Comparison of ENCODE assay signal across 11 cellular contexts in the genomic region with DNA sequence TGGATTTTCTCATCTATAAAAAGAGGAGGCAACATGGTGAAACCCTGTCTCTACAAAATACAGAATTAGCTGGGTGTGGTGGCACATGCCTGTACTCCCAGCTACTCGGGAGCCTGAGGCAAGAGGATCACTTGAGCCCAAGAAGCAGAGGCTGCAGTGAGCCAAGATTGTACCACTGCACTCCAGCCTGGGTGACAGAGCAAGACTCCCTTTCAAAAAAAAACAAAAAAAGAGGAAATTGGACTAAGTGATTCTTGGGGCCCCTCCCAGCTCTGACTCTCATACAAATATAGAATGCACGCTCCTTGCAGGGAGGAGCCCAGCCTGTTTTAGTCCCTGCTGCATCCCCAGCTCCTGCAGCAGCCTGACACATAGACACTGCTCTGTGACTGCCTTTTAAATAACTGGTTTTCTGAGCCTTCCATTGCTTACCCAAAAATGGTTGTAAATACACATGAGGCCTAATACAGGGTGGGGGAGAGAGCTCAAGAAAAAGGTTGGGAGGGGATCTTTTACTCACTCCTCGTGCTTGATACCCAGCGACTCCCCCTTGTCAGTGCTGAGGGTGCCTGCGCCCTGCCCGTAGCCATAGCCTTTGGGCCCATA. TPM values are rescaled to one million over a fixed set of nuclear protein-coding genes. Genes with fewer than 3 reads are reported as not detected.
DNase-seq lines count a peak whose midpoint lies in the region; ATAC-seq, FAIRE-seq and TF ChIP-seq lines count a peak whose summit lies in the region.
"Had no signal": no experiment of that assay in that cellular context is flagged by ENCODE, and none has a peak within 500 bp of the region (broad histone marks: within the 10 kb centered on the region; RNA-seq: fewer than 3 reads in every experiment).

No MANE protein-coding gene starts in this region.

- 88% methylated on average over 6 of the region's 6 CpGs for WGBS in liver
- 97% methylated on average over 6 of the region's 6 CpGs for WGBS in HepG2 (ENCODE audit: low lambda C conversion rate)

- H3K9me3 Mint-ChIP-seq in chondrocyte (ENCODE audit: low read depth) (no peaks in the 10 kb centered on the region), nephron (peaks cover 5% of the 10 kb centered on the region)
- no peaks in the 10 kb centered on the region for H3K9me3 Mint-ChIP-seq in naive thymus-derived CD8-positive, alpha-beta T cell

- CTCF ChIA-PET in HepG2 (lab: Yijun Ruan, JAX; ENCODE audit: low intra/inter-chr PET ratio, low total read pairs), result no interaction called here

- no peaks in the 10 kb centered on the region for H3K9me3 ChIP-seq in liver (ENCODE audit: control insufficient read depth in 4 of 4, low read length in 3 of 4)
- no peaks in the 10 kb centered on the region for H3K9me3 ChIP-seq in HepG2 (ENCODE audit: low read length)

- H2AFZ ChIP-seq in HepG2 (ENCODE audit: low read length), result no peak overlapping the region

- in situ Hi-C loops in HepG2 (cut with HindIII; ENCODE audit: extremely low pct_ligation_motif_present, low pct_unique_long_range_greater_than_20kb), result no loop called here

- peaks cover 79% of the 10 kb centered on the region for H3K4me1 Mint-ChIP-seq in chondrocyte (ENCODE audit: low read depth)
- peaks cover 76% of the 10 kb centered on the region for H3K4me1 Mint-ChIP-seq in nephron
- peaks cover 0 to 15% (median 5%) of the 10 kb centered on the region in 4 donors for H3K4me1 Mint-ChIP-seq in naive thymus-derived CD8-positive, alpha-beta T cell
- H3K4me1 Mint-ChIP-seq: activated naive CD8-positive, alpha-beta T cell treated with anti-CD3 and anti-CD28 coated beads for 36 hours had no signal

- H3K4me3 ChIP-seq in liver (ENCODE audit: low read depth in 1 of 3, low read length in 3 of 3), result no peak overlapping the region
- H3K4me3 ChIP-seq in HepG2 (replicated peaks in 1 of 3; ENCODE audit: insufficient read depth in 1 of 3, low read depth in 2 of 3, low read length in 3 of 3), result no peak overlapping the region

- no peak for TF ChIP-seq RAD21 in liver (IDR thresholded peaks at IDR 0.05)
- no peak for TF ChIP-seq RAD21 in HepG2 (CRISPR knock-in tag; IDR thresholded peaks at IDR 0.05)

- TF ChIP-seq CTCF in liver (IDR thresholded peaks at IDR 0.05; ENCODE audit: low read depth, low read length, missing input control) (no peak), HepG2 (CRISPR knock-in tag; IDR thresholded peaks at IDR 0.05) (no peak), chondrocyte (IDR thresholded peaks at IDR 0.05) (no peak), nephron (IDR thresholded peaks at IDR 0.05; ENCODE audit: unreplicated experiment in 3 of 3) (no peak)

- BruUV-seq in HepG2 (replicated peaks; lab: Mats Ljungman, UMichigan), result no TSS peak

- H4K20me1 ChIP-seq in HepG2 (ENCODE audit: insufficient read depth, low read length), result no peaks in the 10 kb centered on the region

- no peak overlapping the region for H3K4me2 ChIP-seq in HepG2 (ENCODE audit: low read depth, low read length)

- H3K79me2 ChIP-seq in HepG2 (ENCODE audit: insufficient read depth, low read length), result no peaks in the 10 kb centered on the region

- TF ChIP-seq EP300 in HepG2 (IDR thresholded peaks at IDR 0.05; ENCODE audit: low read depth in 2 of 2, low read length in 2 of 2), result no peak
- TF ChIP-seq EP300 in HepG2 (CRISPR knock-in tag; IDR thresholded peaks at IDR 0.05; ENCODE audit: borderline replicate concordance), result no peak

- FAIRE-seq in HepG2 (lab: Jason Lieb, UNC), result no peak

- H3K27me3 Mint-ChIP-seq in chondrocyte (ENCODE audit: low read depth), result no peaks in the 10 kb centered on the region
- H3K27me3 Mint-ChIP-seq in nephron (ENCODE audit: low read depth), result peaks cover 8% of the 10 kb centered on the region
- H3K27me3 Mint-ChIP-seq in naive thymus-derived CD8-positive, alpha-beta T cell, result no peaks in the 10 kb centered on the region
- H3K27me3 Mint-ChIP-seq: activated naive CD8-positive, alpha-beta T cell treated with anti-CD3 and anti-CD28 coated beads for 36 hours had no signal

- H3K4me3 Mint-ChIP-seq in chondrocyte (ENCODE audit: unreplicated experiment) (no peak overlapping the region), nephron (no peak overlapping the region)
- no peak overlapping the region for H3K4me3 Mint-ChIP-seq in naive thymus-derived CD8-positive, alpha-beta T cell
- H3K4me3 Mint-ChIP-seq: activated naive CD8-positive, alpha-beta T cell treated with anti-CD3 and anti-CD28 coated beads for 36 hours had no signal

- H3K9ac ChIP-seq in liver (ENCODE audit: low read depth in 1 of 2, low read length in 2 of 2) (no peak overlapping the region), HepG2 (ENCODE audit: insufficient read depth, low read depth, low read length) (no peak overlapping the region)

- peak overlapping the region; percentile 57 for H3K27ac ChIP-seq in liver (ENCODE audit: low read depth in 1 of 2, low read length in 2 of 2)
- H3K27ac ChIP-seq in HepG2 (ENCODE audit: extremely low read length, insufficient read depth, low read length), result no peak overlapping the region

- H3K4me1 ChIP-seq in liver (ENCODE audit: control insufficient read depth in 4 of 4, insufficient read depth in 4 of 4, low read length in 3 of 4), result peaks cover 6 to 47% (median 37%) of the 10 kb centered on the region in 4 donors
- peaks cover 14% of the 10 kb centered on the region for H3K4me1 ChIP-seq in HepG2 (ENCODE audit: insufficient read depth, low read length)

- H3K27me3 ChIP-seq in liver (ENCODE audit: control insufficient read depth in 4 of 4, insufficient read depth in 4 of 4, low read length in 3 of 4) (no peaks in the 10 kb centered on the region), HepG2 (ENCODE audit: control insufficient read depth in 1 of 2, insufficient read depth in 2 of 2, low read length in 2 of 2) (no peaks in the 10 kb centered on the region)

- TF ChIP-seq POLR2A in HepG2 (IDR thresholded peaks at IDR 0.05; ENCODE audit: insufficient read depth in 1 of 2, low read depth in 2 of 2, low read length in 2 of 2), result no peak

- H3K27ac Mint-ChIP-seq in chondrocyte (ENCODE audit: unreplicated experiment) (peak overlapping the region; percentile 81), nephron (peak overlapping the region; percentile 65 to 91 (median 88))
- no peak overlapping the region for H3K27ac Mint-ChIP-seq in naive thymus-derived CD8-positive, alpha-beta T cell
- H3K27ac Mint-ChIP-seq: activated naive CD8-positive, alpha-beta T cell treated with anti-CD3 and anti-CD28 coated beads for 36 hours had no signal

- ATAC-seq in HepG2, result no peak
- no peak for ATAC-seq in naive thymus-derived CD8-positive, alpha-beta T cell
- no peak for ATAC-seq in HG02678 (IDR thresholded peaks at IDR 0.05; ENCODE audit: unreplicated experiment)

- POLR2A ChIA-PET in HepG2 (lab: Yijun Ruan, JAX), result no interaction called here
- POLR2A ChIA-PET in naive thymus-derived CD8-positive, alpha-beta T cell (lab: Charles Lee), result interaction anchor here (1.4 kb wide), 1 partner anchor 13 kb away, joined by 4 read pairs; no protein-coding TSS in a partner anchor

- H3K36me3 ChIP-seq in liver (ENCODE audit: control insufficient read depth in 4 of 4, insufficient read depth in 3 of 4, low read depth in 1 of 4, low read length in 3 of 4) (peaks cover 5 to 43% (median 32%) of the 10 kb centered on the region in 4 donors), HepG2 (replicated peaks in 1 of 2; ENCODE audit: control insufficient read depth in 1 of 2, insufficient read depth in 2 of 2, low read length in 2 of 2) (peaks cover 8 to 15% of the 10 kb centered on the region in 2 experiments; a peak in 2 of 5 replicates)

- intact Hi-C loops in HepG2 (cut with micrococcal nuclease; ENCODE audit: unreplicated experiment), result no loop called here

- H3K36me3 Mint-ChIP-seq in chondrocyte (ENCODE audit: low read depth) (no peaks in the 10 kb centered on the region), nephron (ENCODE audit: low read depth) (no peaks in the 10 kb centered on the region)
- peaks cover 0 to 69% (median 17%) of the 10 kb centered on the region in 3 donors for H3K36me3 Mint-ChIP-seq in naive thymus-derived CD8-positive, alpha-beta T cell

- DNase-seq in HepG2 (ENCODE audit: low spot score) (no peak), chondrocyte (ENCODE audit: low spot score) (no peak), epidermal melanocyte (ENCODE audit: insufficient read length, low spot score) (no peak), DMS153 (lab: John Stamatoyannopoulos, UW) (no peak)
- DNase-seq in naive thymus-derived CD8-positive, alpha-beta T cell, result no peak
- DNase-seq: activated naive CD8-positive, alpha-beta T cell treated with anti-CD3 and anti-CD28 coated beads for 36 hours; NCI-H1436; stimulated activated CD4-positive, alpha-beta T cell treated with anti-CD3 and anti-CD28 coated beads, Interleukin-15, amount 100 ng/mL, for 24 hours had no signal

RNA-seq across cellular contexts. Expression of a gene that starts 17.2 kb away (rescaled TPM):
- total RNA-seq in liver (10 to 100 TPM; 42.7 to 96.9 TPM), HepG2 (2016; rRNA removed; fragmentation: Illumina TruSeq; extraction: Trizol) (68.9 and 70.8 TPM in 2 replicates), chondrocyte (1.3 to 7.1 TPM (median 5.9 TPM) in 3 replicates)
- polyA plus RNA-seq in liver (10 to 100 TPM; 49.3 to 87.2 TPM), HepG2 (2011; rRNA removed) (14.5 and 17.7 TPM in 2 replicates)
- 12.3 and 12.8 TPM in 2 replicates for total RNA-seq in HepG2 (2016; cell fraction: cytosol; rRNA removed; fragmentation: Illumina TruSeq; extraction: Trizol; ENCODE audit: low read depth)
- 66.1 and 69.5 TPM in 2 replicates for total RNA-seq in HepG2 (2016; cell fraction: insoluble cytoplasmic fraction; rRNA removed; fragmentation: Illumina TruSeq; extraction: Trizol)
- 28.9 and 33.8 TPM in 2 replicates for total RNA-seq in HepG2 (2016; cell fraction: membrane; rRNA removed; fragmentation: Illumina TruSeq; extraction: Trizol)
- total RNA-seq in HepG2 (2016; cell fraction: nucleus; rRNA removed; fragmentation: Illumina TruSeq; extraction: Trizol), result 35.6 and 44.2 TPM in 2 replicates
- polyA plus RNA-seq in HepG2 (2011; cell fraction: cytosol; rRNA removed), result 15.2 and 17.2 TPM in 2 replicates
- polyA plus RNA-seq in HepG2 (2011; cell fraction: nucleus; rRNA removed), result 10.9 and 14.9 TPM in 2 replicates
- 9.9 and 18.8 TPM in 2 replicates for polyA plus RNA-seq in HepG2 (2012)
- 15.3 and 18.6 TPM in 2 replicates for polyA plus RNA-seq in HepG2 (2016; cell fraction: cytosol; fragmentation: Illumina TruSeq; extraction: Trizol; ENCODE audit: low read depth)
- 83.1 and 92.4 TPM in 2 replicates for polyA plus RNA-seq in HepG2 (2016; cell fraction: insoluble cytoplasmic fraction; fragmentation: Illumina TruSeq; extraction: Trizol; ENCODE audit: low read depth)
- polyA plus RNA-seq in HepG2 (2016; cell fraction: membrane; fragmentation: Illumina TruSeq; extraction: Trizol; ENCODE audit: low read depth), result 29.6 and 30.8 TPM in 2 replicates
- polyA plus RNA-seq in HepG2 (2016; cell fraction: nucleus; fragmentation: Illumina TruSeq; extraction: Trizol; ENCODE audit: insufficient read depth, low read depth), result 54.3 and 54.9 TPM in 2 replicates
- 22.9 and 266 TPM in 2 replicates for polyA minus RNA-seq in HepG2 (2011; rRNA and poly(A)+ RNA removed; ENCODE audit: low replicate concordance)
- 8.4 and 9.1 TPM in 2 replicates for polyA minus RNA-seq in HepG2 (2011; cell fraction: cytosol; rRNA and poly(A)+ RNA removed)
- polyA minus RNA-seq in HepG2 (2011; cell fraction: nucleus; rRNA and poly(A)+ RNA removed), result 9.1 and 11.7 TPM in 2 replicates
- 10 to 100 TPM; 21.8 to 22.4 TPM for total RNA-seq in naive thymus-derived CD8-positive, alpha-beta T cell
- polyA plus RNA-seq in naive thymus-derived CD8-positive, alpha-beta T cell, result 10 to 100 TPM; 43.3 to 48.2 (median 46.1) TPM

RNA-seq across cellular contexts. Expression of a gene that starts 20.8 kb away (rescaled TPM):
- 1 to 10 TPM in 1 of 2 donors, under 1 TPM in 1; 0.67 to 1.4 TPM for total RNA-seq in liver
- 1 to 10 TPM in 1 of 2 donors, under 1 TPM in 1; 0.36 to 2.2 TPM for polyA plus RNA-seq in liver
- total RNA-seq in HepG2 (2016; rRNA removed; fragmentation: Illumina TruSeq; extraction: Trizol), result 29.1 and 33.6 TPM in 2 replicates
- total RNA-seq in HepG2 (2016; cell fraction: cytosol; rRNA removed; fragmentation: Illumina TruSeq; extraction: Trizol; ENCODE audit: low read depth), result 13.4 and 13.7 TPM in 2 replicates
- 29.0 and 34.8 TPM in 2 replicates for total RNA-seq in HepG2 (2016; cell fraction: insoluble cytoplasmic fraction; rRNA removed; fragmentation: Illumina TruSeq; extraction: Trizol)
- 27.3 and 32.8 TPM in 2 replicates for total RNA-seq in HepG2 (2016; cell fraction: membrane; rRNA removed; fragmentation: Illumina TruSeq; extraction: Trizol)
- total RNA-seq in HepG2 (2016; cell fraction: nucleus; rRNA removed; fragmentation: Illumina TruSeq; extraction: Trizol), result 15.5 and 17.9 TPM in 2 replicates
- 16.7 and 25.1 TPM in 2 replicates for polyA plus RNA-seq in HepG2 (2011; rRNA removed)
- polyA plus RNA-seq in HepG2 (2011; cell fraction: cytosol; rRNA removed), result 18.1 and 31.9 TPM in 2 replicates
- polyA plus RNA-seq in HepG2 (2011; cell fraction: nucleus; rRNA removed), result 18.6 and 19.4 TPM in 2 replicates
- polyA plus RNA-seq in HepG2 (2012), result 6.9 and 12.1 TPM in 2 replicates
- polyA plus RNA-seq in HepG2 (2016; cell fraction: cytosol; fragmentation: Illumina TruSeq; extraction: Trizol; ENCODE audit: low read depth), result 23.0 and 26.1 TPM in 2 replicates
- polyA plus RNA-seq in HepG2 (2016; cell fraction: insoluble cytoplasmic fraction; fragmentation: Illumina TruSeq; extraction: Trizol; ENCODE audit: low read depth), result 47.7 and 53.8 TPM in 2 replicates
- 39.2 and 43.9 TPM in 2 replicates for polyA plus RNA-seq in HepG2 (2016; cell fraction: membrane; fragmentation: Illumina TruSeq; extraction: Trizol; ENCODE audit: low read depth)
- 43.9 and 44.6 TPM in 2 replicates for polyA plus RNA-seq in HepG2 (2016; cell fraction: nucleus; fragmentation: Illumina TruSeq; extraction: Trizol; ENCODE audit: insufficient read depth, low read depth)
- polyA minus RNA-seq in HepG2 (2011; rRNA and poly(A)+ RNA removed; ENCODE audit: low replicate concordance), result 16.2 and 21.4 TPM in 2 replicates
- polyA minus RNA-seq in HepG2 (2011; cell fraction: cytosol; rRNA and poly(A)+ RNA removed), result 11.5 and 15.4 TPM in 2 replicates
- polyA minus RNA-seq in HepG2 (2011; cell fraction: nucleus; rRNA and poly(A)+ RNA removed), result 13.6 and 15.2 TPM in 2 replicates
- total RNA-seq in chondrocyte, result 111 to 120 TPM (median 115 TPM) in 3 replicates
- total RNA-seq in naive thymus-derived CD8-positive, alpha-beta T cell, result under 1 TPM; 0.55 to 0.60 TPM
- not detected for polyA plus RNA-seq in naive thymus-derived CD8-positive, alpha-beta T cell

RNA-seq across cellular contexts. Expression of a gene that starts 49.2 kb away (rescaled TPM):
- 1 to 10 TPM; 1.2 to 2.0 TPM for total RNA-seq in liver
- polyA plus RNA-seq in liver, result 1 to 10 TPM; 1.1 to 1.4 TPM
- total RNA-seq in HepG2 (2016; rRNA removed; fragmentation: Illumina TruSeq; extraction: Trizol), result 0.01 TPM in 1 of 2 replicates, not detected in the other
- not detected in 2 replicates for total RNA-seq in HepG2 (2016; cell fraction: cytosol; rRNA removed; fragmentation: Illumina TruSeq; extraction: Trizol; ENCODE audit: low read depth)
- total RNA-seq in HepG2 (2016; cell fraction: insoluble cytoplasmic fraction; rRNA removed; fragmentation: Illumina TruSeq; extraction: Trizol), result 0.02 TPM in 1 of 2 replicates, not detected in the other
- total RNA-seq in HepG2 (2016; cell fraction: membrane; rRNA removed; fragmentation: Illumina TruSeq; extraction: Trizol), result under 0.01 TPM in 1 of 2 replicates, not detected in the other
- total RNA-seq in HepG2 (2016; cell fraction: nucleus; rRNA removed; fragmentation: Illumina TruSeq; extraction: Trizol), result not detected in 2 replicates
- polyA plus RNA-seq in HepG2 (2011; rRNA removed), result 0.04 TPM in 1 of 2 replicates, not detected in the other
- not detected in 2 replicates for polyA plus RNA-seq in HepG2 (2011; cell fraction: cytosol; rRNA removed)
- 0.03 TPM in 1 of 2 replicates, not detected in the other for polyA plus RNA-seq in HepG2 (2011; cell fraction: nucleus; rRNA removed)
- polyA plus RNA-seq in HepG2 (2012), result 0.01 TPM in 2 replicates
- polyA plus RNA-seq in HepG2 (2016; cell fraction: cytosol; fragmentation: Illumina TruSeq; extraction: Trizol; ENCODE audit: low read depth), result not detected in 2 replicates
- polyA plus RNA-seq in HepG2 (2016; cell fraction: insoluble cytoplasmic fraction; fragmentation: Illumina TruSeq; extraction: Trizol; ENCODE audit: low read depth), result not detected in 2 replicates
- polyA plus RNA-seq in HepG2 (2016; cell fraction: membrane; fragmentation: Illumina TruSeq; extraction: Trizol; ENCODE audit: low read depth), result not detected in 2 replicates
- not detected in 2 replicates for polyA plus RNA-seq in HepG2 (2016; cell fraction: nucleus; fragmentation: Illumina TruSeq; extraction: Trizol; ENCODE audit: insufficient read depth, low read depth)
- 0.04 and 0.75 TPM in 2 replicates for polyA minus RNA-seq in HepG2 (2011; rRNA and poly(A)+ RNA removed; ENCODE audit: low replicate concordance)
- polyA minus RNA-seq in HepG2 (2011; cell fraction: cytosol; rRNA and poly(A)+ RNA removed), result not detected in 2 replicates
- polyA minus RNA-seq in HepG2 (2011; cell fraction: nucleus; rRNA and poly(A)+ RNA removed), result not detected in 2 replicates
- 201 to 294 TPM (median 211 TPM) in 3 replicates for total RNA-seq in chondrocyte
- 1 to 10 TPM; 2.1 to 3.0 TPM for total RNA-seq in naive thymus-derived CD8-positive, alpha-beta T cell
- 1 to 10 TPM in 1 of 3 donors, under 1 TPM in 2; 0.10 to 1.9 (median 0.41) TPM for polyA plus RNA-seq in naive thymus-derived CD8-positive, alpha-beta T cell

Comparison
In these comparisons a context has a peak if more than half of its experiments do, and no peak if none do; other contexts are left out.
1. RNA of a gene that starts 20.8 kb away (total RNA-seq): 111 to 120 TPM in chondrocyte and 13.4 to 34.8 TPM in HepG2; 0.67 to 1.4 TPM in liver and 0.55 to 0.60 TPM in naive thymus-derived CD8-positive, alpha-beta T cell; every median in the first group is over 4 times any median in the second.
2. H3K27ac Mint-ChIP-seq: peak in chondrocyte (single experiment) and nephron (3 of 3); none in naive thymus-derived CD8-positive, alpha-beta T cell (0 of 10).
3. RNA of a gene that starts 49.2 kb away (total RNA-seq): 201 to 294 TPM in chondrocyte; 2.1 to 3.0 TPM in naive thymus-derived CD8-positive, alpha-beta T cell, 1.2 to 2.0 TPM in liver and under 0.01 to 0.02 TPM in HepG2; every median in the first group is over 10 times any median in the second.